8 cellular contexts compared by ENCODE assay signal in the genomic region with DNA sequence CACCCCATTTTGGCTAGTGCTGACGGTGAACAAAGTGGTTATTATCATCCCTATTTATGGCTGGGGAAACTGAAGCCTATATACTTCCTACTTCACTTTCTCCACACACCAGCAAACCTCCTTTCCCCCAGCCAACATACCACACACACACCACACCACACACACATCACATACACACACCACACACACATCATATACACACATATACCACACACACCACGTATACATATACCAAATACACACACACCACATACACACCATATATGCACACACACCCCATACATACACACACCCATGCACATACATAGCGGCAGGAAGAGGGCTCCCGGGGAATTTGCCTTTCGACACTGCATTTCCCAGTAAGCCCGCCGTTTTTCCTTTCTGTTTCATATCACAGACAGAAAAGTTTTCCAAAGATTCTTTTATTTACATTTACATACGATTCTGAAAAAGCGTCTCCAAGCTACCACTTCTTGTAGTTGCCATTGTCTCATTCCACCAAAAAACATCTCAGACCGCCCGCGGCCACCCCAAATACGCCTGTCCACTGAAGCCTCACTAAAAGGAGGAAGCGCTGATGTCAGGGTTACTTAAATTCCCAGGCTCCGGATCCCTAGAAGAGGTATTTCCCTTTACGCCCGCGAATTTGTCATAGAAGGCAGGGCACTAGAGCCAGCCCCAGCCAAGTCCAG. TPM values are rescaled to one million over a fixed set of nuclear protein-coding genes. Genes with fewer than 3 reads are reported as not detected.
DNase-seq lines count a peak whose midpoint lies in the region; ATAC-seq and TF ChIP-seq lines count a peak whose summit lies in the region.
"Had no signal": no experiment of that assay in that cellular context is flagged by ENCODE, and none has a peak within 500 bp of the region (broad histone marks: within the 10 kb centered on the region; RNA-seq: fewer than 3 reads in every experiment).

No MANE protein-coding gene starts in this region.

- no peak for ATAC-seq in foreskin keratinocyte
- ATAC-seq in stimulated activated effector memory CD8-positive, alpha-beta T cell treated with anti-CD3 and anti-CD28 coated beads, Interleukin-12 subunit alpha, Interleukin-12 subunit beta, amount 100 ng/mL, for 72 hours, result no peak
- no peak for ATAC-seq in GM21737 (IDR thresholded peaks at IDR 0.05; ENCODE audit: unreplicated experiment)

- intact Hi-C loops in stomach (cut with DNase I; ENCODE audit: low total_unique reads), result no loop called here

- DNase-seq in H7, result no peak
- no peak for DNase-seq in SJSA1 (ENCODE audit: low read depth in 1 of 2, low spot score in 2 of 2)
- DNase-seq in foreskin keratinocyte, result peak in 1 of 2 donors; percentile 49
- no peak for DNase-seq in stomach
- no peak for DNase-seq in stimulated activated effector memory CD8-positive, alpha-beta T cell treated with anti-CD3 and anti-CD28 coated beads, Interleukin-12 subunit alpha, Interleukin-12 subunit beta, amount 100 ng/mL, for 72 hours (ENCODE audit: low spot score in 2 of 2)
- DNase-seq in stimulated activated CD4-positive, alpha-beta T cell treated with anti-CD3 and anti-CD28 coated beads, Interleukin-1b, Interleukin-23, amount 100 ng/mL, for 48 hours, result no peak

- TF ChIP-seq EP300 in stomach (IDR thresholded peaks at IDR 0.05), result no peak

- peaks cover 22% of the 10 kb centered on the region for H3K4me1 ChIP-seq in SJSA1 (replicated peaks)
- H3K4me1 ChIP-seq in foreskin keratinocyte, result peaks cover 13% of the 10 kb centered on the region
- peaks cover 34 to 64% (median 49%) of the 10 kb centered on the region in 4 donors for H3K4me1 ChIP-seq in stomach

- H3K9me3 ChIP-seq in SJSA1 (replicated peaks), result no peaks in the 10 kb centered on the region
- H3K9me3 ChIP-seq in stomach, result no peaks in the 10 kb centered on the region

- 0 to 1% (median 1%) methylated on average over 18 of the region's 18 CpGs for WGBS in stomach, 5 donors

- H3K36me3 ChIP-seq in H7 (replicated peaks; ENCODE audit: control insufficient read depth, insufficient read depth, low read length) (peaks cover 12% of the 10 kb centered on the region), SJSA1 (peaks cover 50% of the 10 kb centered on the region), stomach (peaks cover 0 to 20% (median 20%) of the 10 kb centered on the region in 4 donors)

- H3K27me3 ChIP-seq in H7 (ENCODE audit: control insufficient read depth, insufficient read depth, low read length), result no peaks in the 10 kb centered on the region
- no peaks in the 10 kb centered on the region for H3K27me3 ChIP-seq in SJSA1 (replicated peaks)
- H3K27me3 ChIP-seq in foreskin keratinocyte, result no peaks in the 10 kb centered on the region
- no peaks in the 10 kb centered on the region for H3K27me3 ChIP-seq in stomach

- no peak overlapping the region for H3K4me3 Mint-ChIP-seq in stimulated activated effector memory CD8-positive, alpha-beta T cell treated with anti-CD3 and anti-CD28 coated beads, Interleukin-12 subunit alpha, Interleukin-12 subunit beta, amount 100 ng/mL, for 72 hours

- H3K27ac ChIP-seq in SJSA1, result peak overlapping the region; percentile 58
- peak overlapping the region; percentile 80 for H3K27ac ChIP-seq in foreskin keratinocyte
- peak overlapping the region; percentile 91 to 98 (median 95) for H3K27ac ChIP-seq in stomach

- peaks cover 22% of the 10 kb centered on the region for H3K4me1 Mint-ChIP-seq in stimulated activated effector memory CD8-positive, alpha-beta T cell treated with anti-CD3 and anti-CD28 coated beads, Interleukin-12 subunit alpha, Interleukin-12 subunit beta, amount 100 ng/mL, for 72 hours

- H3K27ac Mint-ChIP-seq in stimulated activated effector memory CD8-positive, alpha-beta T cell treated with anti-CD3 and anti-CD28 coated beads, Interleukin-12 subunit alpha, Interleukin-12 subunit beta, amount 100 ng/mL, for 72 hours, result no peak overlapping the region

- H3K4me3 ChIP-seq in H7 (ENCODE audit: insufficient read depth, low read depth, low read length), result peak overlapping the region; percentile 39
- H3K4me3 ChIP-seq in SJSA1, result peak overlapping the region; percentile 35
- H3K4me3 ChIP-seq in stomach, result peak overlapping the region; percentile 48 to 64 (median 56)

- no peaks in the 10 kb centered on the region for H3K36me3 Mint-ChIP-seq in stimulated activated effector memory CD8-positive, alpha-beta T cell treated with anti-CD3 and anti-CD28 coated beads, Interleukin-12 subunit alpha, Interleukin-12 subunit beta, amount 100 ng/mL, for 72 hours
- H3K36me3 Mint-ChIP-seq: naive B cell had no signal

- peak in 2 of 4 donors; percentile 39 to 69 for TF ChIP-seq POLR2A in stomach (IDR thresholded peaks at IDR 0.05)

- no peak for TF ChIP-seq CTCF in foreskin keratinocyte (conservative IDR thresholded peaks at IDR 0.05)
- no peak for TF ChIP-seq CTCF in stomach (IDR thresholded peaks at IDR 0.05)

- H3K9me3 Mint-ChIP-seq in stimulated activated effector memory CD8-positive, alpha-beta T cell treated with anti-CD3 and anti-CD28 coated beads, Interleukin-12 subunit alpha, Interleukin-12 subunit beta, amount 100 ng/mL, for 72 hours, result no peaks in the 10 kb centered on the region
- H3K9me3 Mint-ChIP-seq: naive B cell had no signal

RNA-seq across cellular contexts. Expression of a gene that starts 0.8 kb away (rescaled TPM):
- total RNA-seq in H7 (2014; rRNA removed; shearing (Covaris generic)), result 52.1 and 52.4 TPM in 2 replicates
- total RNA-seq in SJSA1 (2014; rRNA removed; shearing (Covaris generic)), result 17.4 and 33.0 TPM in 2 replicates
- total RNA-seq in foreskin keratinocyte (58.2 and 75.3 TPM in 2 replicates), stomach (100 to 1,000 TPM in 1 of 5 donors, 10 to 100 TPM in 4; 17.1 to 100 (median 75.1) TPM)
- polyA plus RNA-seq in foreskin keratinocyte (42.4 and 45.9 TPM in 2 replicates), stomach (10 to 100 TPM; 52.4 to 92.4 (median 61.3) TPM)

RNA-seq across cellular contexts. Expression of a gene that starts 6.4 kb away (rescaled TPM):
- 63.3 and 68.0 TPM in 2 replicates for total RNA-seq in H7 (2014; rRNA removed; shearing (Covaris generic))
- 74.4 and 82.1 TPM in 2 replicates for total RNA-seq in SJSA1 (2014; rRNA removed; shearing (Covaris generic))
- total RNA-seq in foreskin keratinocyte (71.3 and 75.5 TPM in 2 replicates), stomach (100 to 1,000 TPM in 1 of 5 donors, 10 to 100 TPM in 3, 1 to 10 TPM in 1; 4.1 to 124 (median 12.3) TPM)
- polyA plus RNA-seq in foreskin keratinocyte (39.4 and 52.8 TPM in 2 replicates), stomach (10 to 100 TPM; 12.5 to 18.4 (median 17.5) TPM)

RNA-seq across cellular contexts. Expression of a gene that starts 7.2 kb away (rescaled TPM):
- 28.4 and 38.1 TPM in 2 replicates for total RNA-seq in H7 (2014; rRNA removed; shearing (Covaris generic))
- total RNA-seq in SJSA1 (2014; rRNA removed; shearing (Covaris generic)), result 0.34 TPM in 1 of 2 replicates, not detected in the other
- total RNA-seq in foreskin keratinocyte, result 0.85 and 1.3 TPM in 2 replicates
- 1.0 and 1.1 TPM in 2 replicates for polyA plus RNA-seq in foreskin keratinocyte
- total RNA-seq in stomach, result 1 to 10 TPM in 2 of 5 donors, under 1 TPM in 2, not detected in 1; 0.58 to 4.0 (median 1.0) TPM
- 1 to 10 TPM in 2 of 3 donors, under 1 TPM in 1; 0.75 to 2.1 (median 1.3) TPM for polyA plus RNA-seq in stomach

RNA-seq across cellular contexts. Expression of a gene that starts 24.0 kb away (rescaled TPM):
- total RNA-seq in H7 (2014; rRNA removed; shearing (Covaris generic)), result 24.0 and 27.2 TPM in 2 replicates
- total RNA-seq in SJSA1 (2014; rRNA removed; shearing (Covaris generic)), result 11.8 and 15.8 TPM in 2 replicates
- total RNA-seq in foreskin keratinocyte, result 8.7 TPM in 2 replicates
- polyA plus RNA-seq in foreskin keratinocyte, result 6.2 and 6.7 TPM in 2 replicates
- 10 to 100 TPM in 2 of 5 donors, 1 to 10 TPM in 3; 9.0 to 67.7 (median 10.0) TPM for total RNA-seq in stomach
- polyA plus RNA-seq in stomach, result 10 to 100 TPM in 2 of 3 donors, 1 to 10 TPM in 1; 8.4 to 14.3 (median 11.8) TPM

RNA-seq across cellular contexts. Expression of a gene that starts 42.1 kb away (rescaled TPM):
- total RNA-seq in H7 (2014; rRNA removed; shearing (Covaris generic)), result 7.9 and 10.9 TPM in 2 replicates
- 23.9 and 46.2 TPM in 2 replicates for total RNA-seq in SJSA1 (2014; rRNA removed; shearing (Covaris generic))
- total RNA-seq in foreskin keratinocyte (252 and 284 TPM in 2 replicates), stomach (100 to 1,000 TPM in 1 of 5 donors, 10 to 100 TPM in 4; 56.0 to 418 (median 92.0) TPM)
- polyA plus RNA-seq in foreskin keratinocyte (214 and 218 TPM in 2 replicates), stomach (100 to 1,000 TPM in 1 of 3 donors, 10 to 100 TPM in 2; 13.0 to 123 (median 27.6) TPM)
